In the genomic region with DNA sequence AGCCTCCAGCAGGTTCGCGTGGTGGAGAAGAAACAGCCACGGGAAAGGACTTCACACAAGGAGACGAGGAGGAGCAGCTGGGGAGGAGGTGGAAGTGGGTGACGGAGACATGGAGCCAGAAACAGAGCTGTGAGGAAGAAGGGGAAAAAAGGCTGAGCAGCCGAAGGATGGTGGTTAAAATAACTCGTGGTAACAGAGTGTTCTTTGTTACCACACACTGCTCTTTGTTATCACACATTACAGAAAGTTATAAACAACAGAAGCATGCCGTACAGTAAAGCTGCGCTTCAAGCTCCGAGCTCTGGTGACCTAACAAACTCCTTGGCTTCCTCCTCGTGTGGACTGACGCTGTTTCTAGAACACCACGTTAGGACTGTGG, we compare ENCODE assay signal across 18 cellular contexts.
DNase-seq lines count a peak whose midpoint lies in the region; ATAC-seq and TF ChIP-seq lines count a peak whose summit lies in the region.
"Had no signal": no experiment of that assay in that cellular context is flagged by ENCODE, and none has a peak within 500 bp of the region (broad histone marks: within the 10 kb centered on the region; RNA-seq: fewer than 3 reads in every experiment).

No MANE protein-coding gene starts in this region.

- H3K36me3 Mint-ChIP-seq in activated T-cell treated with anti-CD3 and anti-CD28 coated beads, Interleukin-2, amount 50 U/mL, for 72 hours (ENCODE audit: insufficient read depth in 2 of 2), result no peaks in the 10 kb centered on the region
- H3K36me3 Mint-ChIP-seq: activated CD4-positive, alpha-beta memory T cell treated with anti-CD3 and anti-CD28 coated beads for 36 hours; CD14-positive monocyte had no signal

- no peak overlapping the region for H3K23ac ChIP-seq in mesenchymal stem cell (ENCODE audit: low read length in 2 of 2)

- H3K27ac Mint-ChIP-seq in activated T-cell treated with anti-CD3 and anti-CD28 coated beads, Interleukin-2, amount 50 U/mL, for 72 hours, result no peak overlapping the region
- H3K27ac Mint-ChIP-seq: activated CD4-positive, alpha-beta memory T cell treated with anti-CD3 and anti-CD28 coated beads for 36 hours; CD14-positive monocyte; stimulated activated naive CD8-positive, alpha-beta T cell treated with anti-CD3 and anti-CD28 coated beads, Interleukin-15, Interleukin-2, amounts not matched to agents 100 ng/mL and 50 ng/mL, for 24 hours; T-helper 2 cell treated with Interferon-gamma antibody and Interleukin-4, amounts not matched to agents 5 μg/mL and 100 μg/mL, for 36 hours had no signal

- H2BK5ac ChIP-seq in mesenchymal stem cell (ENCODE audit: low read depth, low read length, poor library complexity, severe bottlenecking), result no peak overlapping the region

- H4K8ac ChIP-seq in mesenchymal stem cell (ENCODE audit: low read length), result peak overlapping the region; percentile 96

- no peak overlapping the region for H3K4me2 ChIP-seq in mesenchymal stem cell (ENCODE audit: low read length, poor library complexity, severe bottlenecking)

- H3K4me1 ChIP-seq in SJCRH30 (no peaks in the 10 kb centered on the region), mesenchymal stem cell (ENCODE audit: control insufficient read depth, insufficient read depth, low read depth, low read length) (peaks cover 3% of the 10 kb centered on the region), stomach smooth muscle (ENCODE audit: control insufficient read depth, insufficient read depth, low read length) (peaks cover 39% of the 10 kb centered on the region)
- H3K4me1 ChIP-seq: parathyroid adenoma had no signal

- POLR2A ChIA-PET in HEK293T (lab: Yijun Ruan, JAX), result no interaction called here

- H4K91ac ChIP-seq in mesenchymal stem cell (ENCODE audit: low read length), result peak overlapping the region; percentile 91

- no peak overlapping the region for H3K4me3 Mint-ChIP-seq in activated T-cell treated with anti-CD3 and anti-CD28 coated beads, Interleukin-2, amount 50 U/mL, for 72 hours
- H3K4me3 Mint-ChIP-seq: activated CD4-positive, alpha-beta memory T cell treated with anti-CD3 and anti-CD28 coated beads for 36 hours; CD14-positive monocyte; central memory CD8-positive, alpha-beta T cell; stimulated activated naive CD8-positive, alpha-beta T cell treated with anti-CD3 and anti-CD28 coated beads, Interleukin-15, Interleukin-2, amounts not matched to agents 100 ng/mL and 50 ng/mL, for 24 hours; T-helper 2 cell treated with Interferon-gamma antibody and Interleukin-4, amounts not matched to agents 5 μg/mL and 100 μg/mL, for 36 hours had no signal

- no peak for ATAC-seq in activated T-cell treated with anti-CD3 and anti-CD28 coated beads, Interleukin-2, amount 50 U/mL, for 72 hours (replicated peaks in 1 of 2)

- H3K79me1 ChIP-seq in mesenchymal stem cell (replicated peaks; ENCODE audit: low read length, poor library complexity, severe bottlenecking), result peaks cover 27% of the 10 kb centered on the region

- peaks cover 0 to 3% of the 10 kb centered on the region in 2 donors for H3K9me3 Mint-ChIP-seq in activated T-cell treated with anti-CD3 and anti-CD28 coated beads, Interleukin-2, amount 50 U/mL, for 72 hours
- H3K9me3 Mint-ChIP-seq: stimulated activated naive CD8-positive, alpha-beta T cell treated with anti-CD3 and anti-CD28 coated beads, Interleukin-15, Interleukin-2, amounts not matched to agents 100 ng/mL and 50 ng/mL, for 24 hours had no signal

- H3K4me1 Mint-ChIP-seq in activated T-cell treated with anti-CD3 and anti-CD28 coated beads, Interleukin-2, amount 50 U/mL, for 72 hours (ENCODE audit: low read depth), result peaks cover 12% of the 10 kb centered on the region
- H3K4me1 Mint-ChIP-seq: central memory CD8-positive, alpha-beta T cell had no signal

- DNase-seq in SJCRH30 (peak; percentile 6 to 32), fibroblast of mammary gland (ENCODE audit: low read depth) (peak; percentile 55), mesenchymal stem cell (peak; percentile 95), HEK293T (ENCODE audit: extremely low spot score) (no peak), RKO (ENCODE audit: low spot score) (no peak), RPMI8226 (no peak)
- no peak for DNase-seq in activated T-cell treated with anti-CD3 and anti-CD28 coated beads, Interleukin-2, amount 50 U/mL, for 72 hours
- DNase-seq: activated CD4-positive, alpha-beta memory T cell treated with anti-CD3 and anti-CD28 coated beads for 36 hours; activated effector memory CD4-positive, alpha-beta T cell treated with Interleukin-2 at 50 U/mL for 16 hours; NCI-H2171 treated with DMSO at 0.1 percent for 48 hours; stimulated activated CD4-positive, alpha-beta T cell treated with anti-CD3 and anti-CD28 coated beads, Interleukin-4, amount 100 ng/mL, for 1 hour had no signal

- H2BK120ac ChIP-seq in mesenchymal stem cell (ENCODE audit: low read depth, low read length), result peak overlapping the region; percentile 88

- no peak overlapping the region for H3K14ac ChIP-seq in mesenchymal stem cell (ENCODE audit: low read length in 2 of 2)

- peak overlapping the region; percentile 75 to 81 for H2BK12ac ChIP-seq in mesenchymal stem cell (ENCODE audit: low read length in 2 of 2)

- peak overlapping the region; percentile 87 to 98 for H3K18ac ChIP-seq in mesenchymal stem cell (ENCODE audit: low read depth in 1 of 2, low read length in 2 of 2)

- H3K9me3 ChIP-seq in SJCRH30 (replicated peaks), result no peaks in the 10 kb centered on the region
- no peaks in the 10 kb centered on the region for H3K9me3 ChIP-seq in mesenchymal stem cell (ENCODE audit: control insufficient read depth, low read length)
- no peaks in the 10 kb centered on the region for H3K9me3 ChIP-seq in stomach smooth muscle (ENCODE audit: control insufficient read depth in 2 of 2, low read length in 2 of 2)

- H3K9ac ChIP-seq in mesenchymal stem cell (ENCODE audit: low read length), result peak overlapping the region; percentile 57
- H3K9ac ChIP-seq in stomach smooth muscle (ENCODE audit: low read length in 2 of 2), result peak overlapping the region; percentile 48 to 60
- H3K9ac ChIP-seq: parathyroid adenoma had no signal

- peaks cover 21% of the 10 kb centered on the region for H3K27me3 Mint-ChIP-seq in activated T-cell treated with anti-CD3 and anti-CD28 coated beads, Interleukin-2, amount 50 U/mL, for 72 hours (ENCODE audit: low read depth)

- TF ChIP-seq CTCF in fibroblast of mammary gland (conservative IDR thresholded peaks at IDR 0.05; ENCODE audit: control insufficient read depth, insufficient read depth, low read depth, low read length), result no peak

- H2AFZ ChIP-seq in mesenchymal stem cell (ENCODE audit: low read depth, low read length), result no peak overlapping the region
- H2AFZ ChIP-seq: parathyroid adenoma had no signal

- H3K4ac ChIP-seq in mesenchymal stem cell (ENCODE audit: low read depth in 1 of 2, low read length in 2 of 2), result peak overlapping the region; percentile 54 to 81

- CTCF ChIA-PET in HEK293T (lab: Yijun Ruan, JAX), result interaction anchor here (0.6 kb wide), 2 partner anchors 13 to 1997 kb away, joined by 3 read pairs; no protein-coding TSS in a partner anchor

- H3K27ac ChIP-seq in SJCRH30 (no peak overlapping the region), mesenchymal stem cell (ENCODE audit: low read length, poor library complexity, severe bottlenecking) (no peak overlapping the region), stomach smooth muscle (ENCODE audit: low read length) (peak overlapping the region; percentile 96)
- H3K27ac ChIP-seq: HL-60, parathyroid adenoma had no signal

- H3K27me3 ChIP-seq in SJCRH30, result no peaks in the 10 kb centered on the region
- H3K27me3 ChIP-seq in mesenchymal stem cell (ENCODE audit: control insufficient read depth in 1 of 2, insufficient read depth in 1 of 2, low read length in 2 of 2), result no peaks in the 10 kb centered on the region
- no peaks in the 10 kb centered on the region for H3K27me3 ChIP-seq in stomach smooth muscle (ENCODE audit: control insufficient read depth in 1 of 2, insufficient read depth in 2 of 2, low read length in 2 of 2)

- H2AK5ac ChIP-seq in mesenchymal stem cell (ENCODE audit: low read length, severe bottlenecking), result peak overlapping the region; percentile 54

- H2BK15ac ChIP-seq in mesenchymal stem cell (ENCODE audit: low read depth, poor library complexity, severe bottlenecking), result no peak overlapping the region

- no peaks in the 10 kb centered on the region for H3K36me3 ChIP-seq in SJCRH30
- H3K36me3 ChIP-seq in mesenchymal stem cell (ENCODE audit: control insufficient read depth in 1 of 2, insufficient read depth in 2 of 2, low read depth in 1 of 2, low read length in 2 of 2), result peaks cover 3 to 7% of the 10 kb centered on the region in 2 experiments
- H3K36me3 ChIP-seq in stomach smooth muscle (ENCODE audit: control insufficient read depth in 2 of 2, insufficient read depth in 2 of 2, low read length in 2 of 2), result no peaks in the 10 kb centered on the region

- WGBS in mesenchymal stem cell, result 25% methylated on average over 12 of the region's 13 CpGs

- no peak overlapping the region for H3K4me3 ChIP-seq in SJCRH30
- no peak overlapping the region for H3K4me3 ChIP-seq in fibroblast of mammary gland (ENCODE audit: control insufficient read depth, low read depth, low read length)
- H3K4me3 ChIP-seq in mesenchymal stem cell (ENCODE audit: insufficient read depth in 1 of 2, low read depth in 1 of 2, low read length in 2 of 2), result no peak overlapping the region
- H3K4me3 ChIP-seq in stomach smooth muscle (ENCODE audit: low read length in 2 of 2), result peak overlapping the region in 1 of 2 donors; percentile 57

TF ChIP-seq in HEK293T, 16 proteins besides CTCF, POLR2A, EP300 and RAD21 (continues in another document):
- TF ChIP-seq FOXA1 (IDR thresholded peaks at IDR 0.05) (no peak), ARNT (IDR thresholded peaks at IDR 0.05) (no peak), BHLHE40 (IDR thresholded peaks at IDR 0.05; ENCODE audit: borderline replicate concordance) (no peak), NFRKB (IDR thresholded peaks at IDR 0.05) (no peak), FOXK2 (IDR thresholded peaks at IDR 0.05) (no peak), CTBP1 (IDR thresholded peaks at IDR 0.05; ENCODE audit: borderline replicate concordance) (no peak), L3MBTL2 (conservative IDR thresholded peaks at IDR 0.05) (no peak), ZNF384 (IDR thresholded peaks at IDR 0.05) (no peak), SUZ12 (IDR thresholded peaks at IDR 0.05) (no peak), FOXM1 (IDR thresholded peaks at IDR 0.05; ENCODE audit: borderline replicate concordance) (no peak), SP1 (IDR thresholded peaks at IDR 0.05) (no peak), LEF1 (IDR thresholded peaks at IDR 0.05; ENCODE audit: borderline replicate concordance) (no peak)
- TF ChIP-seq, protein P1, sequence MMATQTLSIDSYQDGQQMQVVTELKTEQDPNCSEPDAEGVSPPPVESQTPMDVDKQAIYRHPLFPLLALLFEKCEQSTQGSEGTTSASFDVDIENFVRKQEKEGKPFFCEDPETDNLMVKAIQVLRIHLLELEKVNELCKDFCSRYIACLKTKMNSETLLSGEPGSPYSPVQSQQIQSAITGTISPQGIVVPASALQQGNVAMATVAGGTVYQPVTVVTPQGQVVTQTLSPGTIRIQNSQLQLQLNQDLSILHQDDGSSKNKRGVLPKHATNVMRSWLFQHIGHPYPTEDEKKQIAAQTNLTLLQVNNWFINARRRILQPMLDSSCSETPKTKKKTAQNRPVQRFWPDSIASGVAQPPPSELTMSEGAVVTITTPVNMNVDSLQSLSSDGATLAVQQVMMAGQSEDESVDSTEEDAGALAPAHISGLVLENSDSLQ (IDR thresholded peaks at IDR 0.05), result no peak

Comparison
In these comparisons a context has a peak if more than half of its experiments do, and no peak if none do; other contexts are left out.
1. DNase-seq: peak in SJCRH30 (2 of 2), fibroblast of mammary gland (single experiment) and mesenchymal stem cell (single experiment); none in HEK293T (single experiment), RKO (single experiment), RPMI8226 (single experiment) and activated T-cell treated with anti-CD3 and anti-CD28 coated beads, Interleukin-2, amount 50 U/mL, for 72 hours (0 of 2).